ENCODE assay signal across 11 cellular contexts in the genomic region with DNA sequence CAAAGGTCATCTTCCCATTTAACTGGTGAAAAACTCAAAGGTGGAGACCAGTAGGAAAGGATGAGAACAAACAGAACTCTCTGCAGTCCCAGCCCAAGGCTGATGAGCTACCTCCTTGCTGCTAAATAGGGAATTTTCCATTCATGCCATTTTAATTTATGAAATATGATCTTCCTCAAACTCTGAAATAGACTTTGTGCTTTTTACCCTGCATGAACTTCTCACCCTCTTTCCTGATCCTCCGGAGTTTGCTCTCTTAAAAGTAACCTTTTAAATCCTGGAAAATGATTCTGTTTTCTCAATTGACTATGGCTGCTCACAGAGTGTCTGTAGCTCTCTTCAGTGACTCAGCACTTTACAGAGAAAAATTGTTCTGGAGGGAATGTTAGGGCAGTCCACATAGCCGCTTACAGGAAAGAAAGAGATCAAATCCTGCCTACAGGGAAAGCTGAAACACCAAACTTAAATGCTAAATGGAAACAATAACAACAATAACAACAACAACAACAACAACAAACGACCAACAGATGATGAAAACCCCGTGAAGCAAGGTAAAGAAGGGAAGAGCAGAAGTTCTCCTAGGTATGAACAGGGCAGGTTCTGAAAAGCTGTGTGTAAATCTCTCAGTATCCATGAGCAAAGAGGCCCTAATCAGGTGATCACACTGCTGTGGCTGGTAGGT.
DNase-seq lines count a peak whose midpoint lies in the region; ATAC-seq and TF ChIP-seq lines count a peak whose summit lies in the region.
"Had no signal": no experiment of that assay in that cellular context is flagged by ENCODE, and none has a peak within 500 bp of the region (broad histone marks: within the 10 kb centered on the region; RNA-seq: fewer than 3 reads in every experiment).

No MANE protein-coding gene starts in this region.

- H3K9me3 Mint-ChIP-seq in CD4-positive, alpha-beta memory T cell, result peaks cover 0 to 3% (median 0%) of the 10 kb centered on the region in 8 donors
- H3K9me3 Mint-ChIP-seq: activated naive CD4-positive, alpha-beta T cell treated with anti-CD3 and anti-CD28 coated beads, Interleukin-2, amount 50 U/mL, for 24 hours had no signal

- no peak overlapping the region for H3K27ac Mint-ChIP-seq in CD4-positive, alpha-beta memory T cell
- H3K27ac Mint-ChIP-seq: activated naive CD4-positive, alpha-beta T cell treated with anti-CD3 and anti-CD28 coated beads, Interleukin-2, amount 50 U/mL, for 24 hours had no signal

- no peak overlapping the region for H3K4me3 Mint-ChIP-seq in CD4-positive, alpha-beta memory T cell
- H3K4me3 Mint-ChIP-seq: activated naive CD4-positive, alpha-beta T cell treated with anti-CD3 and anti-CD28 coated beads, Interleukin-2, amount 50 U/mL, for 24 hours had no signal

- no peaks in the 10 kb centered on the region for H3K27me3 Mint-ChIP-seq in CD4-positive, alpha-beta memory T cell
- H3K27me3 Mint-ChIP-seq: activated naive CD4-positive, alpha-beta T cell treated with anti-CD3 and anti-CD28 coated beads, Interleukin-2, amount 50 U/mL, for 24 hours had no signal

- no peaks in the 10 kb centered on the region for H3K4me1 Mint-ChIP-seq in CD4-positive, alpha-beta memory T cell
- H3K4me1 Mint-ChIP-seq: activated naive CD4-positive, alpha-beta T cell treated with anti-CD3 and anti-CD28 coated beads, Interleukin-2, amount 50 U/mL, for 24 hours had no signal

- H3K4me3 ChIP-seq in body of pancreas, result no peak overlapping the region
- no peak overlapping the region for H3K4me3 ChIP-seq in thoracic aorta
- H3K4me3 ChIP-seq in CD4-positive, alpha-beta memory T cell (ENCODE audit: low read length in 2 of 2), result no peak overlapping the region
- H3K4me3 ChIP-seq: right lobe of liver, upper lobe of left lung had no signal

- H3K27ac ChIP-seq in body of pancreas, result no peak overlapping the region
- peak overlapping the region; percentile 48 to 56 for H3K27ac ChIP-seq in thoracic aorta
- H3K27ac ChIP-seq in RWPE1, result no peak overlapping the region
- no peak overlapping the region for H3K27ac ChIP-seq in CD4-positive, alpha-beta memory T cell (ENCODE audit: low read depth, low read length)
- H3K27ac ChIP-seq: right lobe of liver, upper lobe of left lung had no signal

- CTCF ChIA-PET in RWPE1 (lab: Yijun Ruan, JAX), result no interaction called here
- CTCF ChIA-PET in CD4-positive, alpha-beta memory T cell (lab: Charles Lee; ENCODE audit: partially characterized antibody), result no interaction called here

- intact Hi-C loops in body of pancreas (cut with DNase I), result no loop called here
- intact Hi-C loops in CD4-positive, alpha-beta memory T cell (cut with micrococcal nuclease), result no loop called here

- H3K27me3 ChIP-seq in body of pancreas, result no peaks in the 10 kb centered on the region
- no peaks in the 10 kb centered on the region for H3K27me3 ChIP-seq in thoracic aorta (replicated peaks; ENCODE audit: insufficient read depth)
- no peaks in the 10 kb centered on the region for H3K27me3 ChIP-seq in CD4-positive, alpha-beta memory T cell (ENCODE audit: insufficient read depth, low read length)
- H3K27me3 ChIP-seq: right lobe of liver, upper lobe of left lung had no signal

- DNase-seq in NCI-H1436 (lab: John Stamatoyannopoulos, UW) (peak; percentile 3), NCI-H1436 treated with DMSO at 0.1 percent for 48 hours (lab: John Stamatoyannopoulos, UW) (no peak), body of pancreas (no peak), kidney tubule cell (ENCODE audit: low spot score) (peak; percentile 17), thoracic aorta (ENCODE audit: low spot score) (no peak), RWPE1 (ENCODE audit: low spot score) (no peak)
- DNase-seq in CD4-positive, alpha-beta memory T cell, result no peak
- DNase-seq: right lobe of liver, upper lobe of left lung had no signal

- no peaks in the 10 kb centered on the region for H3K9me3 ChIP-seq in body of pancreas
- no peaks in the 10 kb centered on the region for H3K9me3 ChIP-seq in thoracic aorta
- no peaks in the 10 kb centered on the region for H3K9me3 ChIP-seq in CD4-positive, alpha-beta memory T cell (ENCODE audit: control insufficient read depth in 1 of 2, low read length in 2 of 2)
- H3K9me3 ChIP-seq: right lobe of liver, upper lobe of left lung had no signal

- TF ChIP-seq CTCF in body of pancreas (IDR thresholded peaks at IDR 0.05), result no peak
- no peak for TF ChIP-seq CTCF in thoracic aorta (IDR thresholded peaks at IDR 0.05)
- TF ChIP-seq CTCF in RWPE1 (conservative IDR thresholded peaks at IDR 0.05; ENCODE audit: low read depth), result no peak

- ATAC-seq in body of pancreas (peak; percentile 44), thoracic aorta (ENCODE audit: insufficient number of reproducible peaks, low FRiP score, low read depth) (peak; percentile 22), HG02763 (IDR thresholded peaks at IDR 0.05; ENCODE audit: unreplicated experiment) (no peak)

- WGBS in body of pancreas, 2 donors, result 39 to 54% methylated on average over 4 of the region's 4 CpGs

- no peak for TF ChIP-seq POLR2A in body of pancreas (IDR thresholded peaks at IDR 0.05)

- H3K36me3 ChIP-seq in body of pancreas (replicated peaks in 1 of 2; ENCODE audit: insufficient read depth in 1 of 2, low read depth in 2 of 2) (no peaks in the 10 kb centered on the region), thoracic aorta (no peaks in the 10 kb centered on the region)
- H3K36me3 ChIP-seq in CD4-positive, alpha-beta memory T cell (ENCODE audit: insufficient read depth, low read length), result no peaks in the 10 kb centered on the region
- H3K36me3 ChIP-seq: right lobe of liver, upper lobe of left lung had no signal

- POLR2A ChIA-PET in RWPE1 (lab: Yijun Ruan, JAX; ENCODE audit: low non-redundant PET), result no interaction called here
- POLR2A ChIA-PET in CD4-positive, alpha-beta memory T cell (lab: Charles Lee; ENCODE audit: partially characterized antibody), result no interaction called here

- H3K36me3 Mint-ChIP-seq in CD4-positive, alpha-beta memory T cell, result no peaks in the 10 kb centered on the region
- H3K36me3 Mint-ChIP-seq: activated naive CD4-positive, alpha-beta T cell treated with anti-CD3 and anti-CD28 coated beads, Interleukin-2, amount 50 U/mL, for 24 hours had no signal

- H3K4me1 ChIP-seq in body of pancreas, result peaks cover 10% of the 10 kb centered on the region
- peaks cover 17 to 58% of the 10 kb centered on the region in 2 donors for H3K4me1 ChIP-seq in thoracic aorta (ENCODE audit: control insufficient read depth in 1 of 2, low read depth in 2 of 2)
- H3K4me1 ChIP-seq in CD4-positive, alpha-beta memory T cell (ENCODE audit: insufficient read depth, low read length), result no peaks in the 10 kb centered on the region

Comparison
In these comparisons a context has a peak if more than half of its experiments do, and no peak if none do; other contexts are left out.
1. DNase-seq: peak in NCI-H1436 (single experiment) and kidney tubule cell (single experiment); none in NCI-H1436 treated with DMSO at 0.1 percent for 48 hours (single experiment), body of pancreas (0 of 4), thoracic aorta (single experiment), RWPE1 (single experiment) and CD4-positive, alpha-beta memory T cell (0 of 5).
2. H3K27ac ChIP-seq: peak in thoracic aorta (2 of 2); none in body of pancreas (0 of 4), RWPE1 (single experiment) and CD4-positive, alpha-beta memory T cell (single experiment).